ENCODE assay signal across 18 cellular contexts in genomic region chr2:239262484-239263230, GRCh38.
DNase-seq lines count a peak whose midpoint lies in the region; ATAC-seq and TF ChIP-seq lines count a peak whose summit lies in the region.
"Had no signal": no experiment of that assay in that cellular context is flagged by ENCODE, and none has a peak within 500 bp of the region (broad histone marks: within the 10 kb centered on the region; RNA-seq: fewer than 3 reads in every experiment).

No MANE protein-coding gene starts in this region.

- H2AFZ ChIP-seq in mesenchymal stem cell (ENCODE audit: low read depth, low read length), result no peak overlapping the region
- H2AFZ ChIP-seq: hepatocyte had no signal

- no peak overlapping the region for H3K4me3 ChIP-seq in mesenchymal stem cell (ENCODE audit: insufficient read depth in 1 of 2, low read depth in 1 of 2, low read length in 2 of 2)
- H3K4me3 ChIP-seq in suprapubic skin, result no peak overlapping the region
- H3K4me3 ChIP-seq: ascending aorta, hepatocyte, prostate gland had no signal

- no peak overlapping the region for H2BK5ac ChIP-seq in mesenchymal stem cell (ENCODE audit: low read depth, low read length, poor library complexity, severe bottlenecking)

- H3K18ac ChIP-seq in mesenchymal stem cell (ENCODE audit: low read depth in 1 of 2, low read length in 2 of 2), result no peak overlapping the region

- H3K9ac ChIP-seq in mesenchymal stem cell (ENCODE audit: low read length), result no peak overlapping the region

- peak; percentile 3 for DNase-seq in activated CD4-positive, alpha-beta T cell treated with anti-CD3 and anti-CD28 coated beads for 36 hours
- no peak for DNase-seq in activated CD4-positive, alpha-beta T cell treated with anti-CD3 and anti-CD28 coated beads for 4 hours
- DNase-seq in WTC11 (ENCODE audit: low spot score) (no peak), mesenchymal stem cell (no peak), suprapubic skin (ENCODE audit: low spot score in 2 of 2) (peak; percentile 52 to 74), omental fat pad (ENCODE audit: low spot score) (no peak), T-helper 9 cell (no peak)
- DNase-seq: activated CD4-positive, alpha-beta memory T cell treated with anti-CD3 and anti-CD28 coated beads, Interleukin-2, amount 10 ng/mL, durations not matched to agents 7 days and 5 days; GOT3; kidney glomerular epithelial cell; NCI-H187; NCI-H446 treated with DMSO at 0.1 percent for 48 hours; SHP77 treated with DMSO at 0.1 percent for 48 hours; stimulated activated CD4-positive, alpha-beta T cell treated with anti-CD3 and anti-CD28 coated beads, Interleukin-15, amount 100 ng/mL, for 24 hours had no signal

- H3K27ac Mint-ChIP-seq in activated CD4-positive, alpha-beta T cell treated with anti-CD3 and anti-CD28 coated beads for 36 hours, result no peak overlapping the region
- H3K27ac Mint-ChIP-seq in WTC11, result peak overlapping the region; percentile 49; the same call in 1 of the 2 replicates

- H3K4me1 ChIP-seq in mesenchymal stem cell (ENCODE audit: control insufficient read depth, insufficient read depth, low read depth, low read length), result peaks cover 45% of the 10 kb centered on the region
- H3K4me1 ChIP-seq in suprapubic skin, result peaks cover 48% of the 10 kb centered on the region

- no peak for ATAC-seq in activated CD4-positive, alpha-beta T cell treated with anti-CD3 and anti-CD28 coated beads for 36 hours
- no peak for ATAC-seq in WTC11
- ATAC-seq in omental fat pad (ENCODE audit: low FRiP score), result no peak
- no peak for ATAC-seq in GM21381 (IDR thresholded peaks at IDR 0.05; ENCODE audit: unreplicated experiment)

- intact Hi-C loops in activated CD4-positive, alpha-beta T cell treated with anti-CD3 and anti-CD28 coated beads for 36 hours (cut with DNase I, micrococcal nuclease), result loop anchor here in 1 of 2 experiments (10.0 kb wide), 1 partner anchor 228 kb away; no protein-coding TSS in a partner anchor

- no peak overlapping the region for H3K23ac ChIP-seq in mesenchymal stem cell (ENCODE audit: low read length in 2 of 2)

- H2AK5ac ChIP-seq in mesenchymal stem cell (ENCODE audit: low read length, severe bottlenecking), result no peak overlapping the region

- no peak overlapping the region for H3K14ac ChIP-seq in mesenchymal stem cell (ENCODE audit: low read length in 2 of 2)

- no peak overlapping the region for H2BK15ac ChIP-seq in mesenchymal stem cell (ENCODE audit: low read depth, poor library complexity, severe bottlenecking)

- WGBS in mesenchymal stem cell, result 98% methylated on average over 23 of the region's 23 CpGs
- WGBS in suprapubic skin, result 93% methylated on average over 12 of the region's 23 CpGs

- H3K9me3 Mint-ChIP-seq in activated CD4-positive, alpha-beta T cell treated with anti-CD3 and anti-CD28 coated beads for 36 hours (ENCODE audit: low read depth), result peaks cover 4% of the 10 kb centered on the region
- H3K9me3 Mint-ChIP-seq in WTC11, result peaks cover 13% of the 10 kb centered on the region

- no peak for TF ChIP-seq CTCF in WTC11 (IDR thresholded peaks at IDR 0.05)
- no peak for TF ChIP-seq CTCF in suprapubic skin (IDR thresholded peaks at IDR 0.05)
- no peak for TF ChIP-seq CTCF in omental fat pad (IDR thresholded peaks at IDR 0.05)

- H3K27ac ChIP-seq in mesenchymal stem cell (ENCODE audit: low read length, poor library complexity, severe bottlenecking), result no peak overlapping the region
- peak overlapping the region; percentile 25 for H3K27ac ChIP-seq in suprapubic skin
- H3K27ac ChIP-seq: ascending aorta, prostate gland had no signal

- no peaks in the 10 kb centered on the region for H3K36me3 ChIP-seq in mesenchymal stem cell (ENCODE audit: control insufficient read depth in 1 of 2, insufficient read depth in 2 of 2, low read depth in 1 of 2, low read length in 2 of 2)
- no peaks in the 10 kb centered on the region for H3K36me3 ChIP-seq in suprapubic skin
- H3K36me3 ChIP-seq: ascending aorta, prostate gland had no signal

- CTCF ChIA-PET in activated CD4-positive, alpha-beta T cell treated with anti-CD3 and anti-CD28 coated beads for 36 hours (lab: Charles Lee), result interaction anchor here (0.7 kb wide), 1 partner anchor 131 kb away, joined by 3 read pairs; no protein-coding TSS in a partner anchor
- CTCF ChIA-PET in WTC11 (lab: Charles Lee), result no interaction called here

- POLR2A ChIA-PET in activated CD4-positive, alpha-beta T cell treated with anti-CD3 and anti-CD28 coated beads for 36 hours (lab: Charles Lee), result interaction anchor here (1.5 kb wide), 1 partner anchor 11 kb away, joined by 3 read pairs; no protein-coding TSS in a partner anchor
- POLR2A ChIA-PET in WTC11 (lab: Charles Lee), result interaction anchor here (0.6 kb wide), 1 partner anchor 56 kb away, joined by 5 read pairs; no protein-coding TSS in a partner anchor

- H3K4me1 Mint-ChIP-seq in activated CD4-positive, alpha-beta T cell treated with anti-CD3 and anti-CD28 coated beads for 36 hours, result peaks cover 88% of the 10 kb centered on the region
- H3K4me1 Mint-ChIP-seq in WTC11, result peaks cover 32% of the 10 kb centered on the region

- TF ChIP-seq EP300 in suprapubic skin (IDR thresholded peaks at IDR 0.05), result no peak

- no peak overlapping the region for H3K4me3 Mint-ChIP-seq in activated CD4-positive, alpha-beta T cell treated with anti-CD3 and anti-CD28 coated beads for 36 hours
- no peak overlapping the region for H3K4me3 Mint-ChIP-seq in WTC11

- H4K8ac ChIP-seq in mesenchymal stem cell (ENCODE audit: low read length), result no peak overlapping the region

- H3K9me3 ChIP-seq in mesenchymal stem cell (ENCODE audit: control insufficient read depth, low read length), result no peaks in the 10 kb centered on the region
- H3K9me3 ChIP-seq in suprapubic skin, result no peaks in the 10 kb centered on the region
- H3K9me3 ChIP-seq: prostate gland had no signal

- H3K27me3 Mint-ChIP-seq in activated CD4-positive, alpha-beta T cell treated with anti-CD3 and anti-CD28 coated beads for 36 hours, result no peaks in the 10 kb centered on the region
- no peaks in the 10 kb centered on the region for H3K27me3 Mint-ChIP-seq in WTC11 (ENCODE audit: low read depth)

- H3K27me3 ChIP-seq in mesenchymal stem cell (ENCODE audit: control insufficient read depth in 1 of 2, insufficient read depth in 1 of 2, low read length in 2 of 2) (no peaks in the 10 kb centered on the region), suprapubic skin (no peaks in the 10 kb centered on the region)
- H3K27me3 ChIP-seq: ascending aorta, hepatocyte had no signal

- H3K4ac ChIP-seq in mesenchymal stem cell (ENCODE audit: low read depth in 1 of 2, low read length in 2 of 2), result no peak overlapping the region

- H4K91ac ChIP-seq in mesenchymal stem cell (ENCODE audit: low read length), result peak overlapping the region; percentile 43

- no peak overlapping the region for H2BK12ac ChIP-seq in mesenchymal stem cell (ENCODE audit: low read length in 2 of 2)

- no peak overlapping the region for H3K4me2 ChIP-seq in mesenchymal stem cell (ENCODE audit: low read length, poor library complexity, severe bottlenecking)
- H3K4me2 ChIP-seq: hepatocyte had no signal

- TF ChIP-seq POLR2A in suprapubic skin (IDR thresholded peaks at IDR 0.05), result no peak

- H2BK120ac ChIP-seq in mesenchymal stem cell (ENCODE audit: low read depth, low read length), result no peak overlapping the region

- peaks cover 74% of the 10 kb centered on the region for H3K79me1 ChIP-seq in mesenchymal stem cell (replicated peaks; ENCODE audit: low read length, poor library complexity, severe bottlenecking)

- H3K36me3 Mint-ChIP-seq in activated CD4-positive, alpha-beta T cell treated with anti-CD3 and anti-CD28 coated beads for 36 hours (ENCODE audit: low read depth), result peaks cover 8% of the 10 kb centered on the region
- peaks cover 13% of the 10 kb centered on the region for H3K36me3 Mint-ChIP-seq in WTC11

TF ChIP-seq in WTC11, 78 proteins besides CTCF, POLR2A, EP300 and RAD21 (continues in another document):
- TF ChIP-seq MAX (CRISPR knock-in tag; IDR thresholded peaks at IDR 0.05) (no peak), ZNF263 (CRISPR knock-in tag; IDR thresholded peaks at IDR 0.05; ENCODE audit: low read depth) (no peak), ZNF532 (CRISPR knock-in tag; IDR thresholded peaks at IDR 0.05; ENCODE audit: borderline replicate concordance) (no peak), FOXP1 (CRISPR knock-in tag; IDR thresholded peaks at IDR 0.05; ENCODE audit: borderline replicate concordance) (no peak), TEAD4 (CRISPR knock-in tag; IDR thresholded peaks at IDR 0.05) (no peak)

Comparison
In these comparisons a context has a peak if more than half of its experiments do, and no peak if none do; other contexts are left out.
1. DNase-seq: peak in activated CD4-positive, alpha-beta T cell treated with anti-CD3 and anti-CD28 coated beads for 36 hours (single experiment) and suprapubic skin (2 of 2); none in activated CD4-positive, alpha-beta T cell treated with anti-CD3 and anti-CD28 coated beads for 4 hours (0 of 2), WTC11 (single experiment), mesenchymal stem cell (single experiment), omental fat pad (single experiment) and T-helper 9 cell (single experiment).